In the genomic region with DNA sequence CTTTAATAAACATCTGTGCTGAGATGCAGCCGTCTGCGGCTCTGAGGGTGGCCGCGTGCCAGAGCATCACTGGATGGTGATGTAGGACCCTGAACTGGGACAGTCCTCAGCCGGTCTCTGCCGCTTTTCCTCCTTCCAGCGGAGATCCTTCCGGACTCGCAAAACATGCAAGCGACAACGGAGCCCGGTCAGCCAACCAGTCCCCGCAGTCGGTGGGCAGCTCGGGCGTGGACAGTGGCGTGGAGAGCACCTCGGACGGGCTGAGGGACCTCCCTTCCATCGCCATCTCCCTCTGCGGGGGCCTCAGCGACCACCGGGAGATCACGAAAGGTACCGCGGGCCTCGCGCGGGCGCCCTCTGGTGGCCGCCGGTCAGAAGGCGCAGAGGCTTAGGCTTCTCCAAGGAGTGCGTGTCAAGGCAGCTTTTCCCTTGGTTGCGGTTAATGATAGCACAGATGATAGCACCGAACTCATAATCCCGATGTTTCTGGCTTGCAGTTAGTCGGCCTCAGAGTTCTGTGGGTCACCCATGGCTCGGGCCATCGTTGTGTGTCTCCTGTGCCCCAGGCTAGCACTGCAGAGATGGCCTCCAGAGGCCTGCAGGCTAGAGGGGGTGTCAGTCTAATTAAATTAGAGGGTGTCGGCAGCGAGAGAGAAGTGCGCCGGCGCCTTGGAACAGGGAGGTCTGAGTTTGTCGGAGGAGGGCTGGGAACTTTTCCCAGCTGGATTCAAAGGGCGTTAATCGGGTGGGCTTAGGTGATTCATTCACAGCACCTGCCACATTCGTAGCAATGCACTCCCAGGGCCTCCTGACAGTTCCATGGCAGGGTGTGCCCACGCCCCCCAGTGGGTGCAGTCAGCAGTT, we compare ENCODE assay signal across 1 cellular context.
TF ChIP-seq lines count a peak whose summit lies in the region.

No MANE protein-coding gene starts in this region.

TF ChIP-seq in HepG2, 621 proteins besides CTCF, POLR2A, EP300 and RAD21 (continued from another document):
- TF ChIP-seq, protein P1, sequence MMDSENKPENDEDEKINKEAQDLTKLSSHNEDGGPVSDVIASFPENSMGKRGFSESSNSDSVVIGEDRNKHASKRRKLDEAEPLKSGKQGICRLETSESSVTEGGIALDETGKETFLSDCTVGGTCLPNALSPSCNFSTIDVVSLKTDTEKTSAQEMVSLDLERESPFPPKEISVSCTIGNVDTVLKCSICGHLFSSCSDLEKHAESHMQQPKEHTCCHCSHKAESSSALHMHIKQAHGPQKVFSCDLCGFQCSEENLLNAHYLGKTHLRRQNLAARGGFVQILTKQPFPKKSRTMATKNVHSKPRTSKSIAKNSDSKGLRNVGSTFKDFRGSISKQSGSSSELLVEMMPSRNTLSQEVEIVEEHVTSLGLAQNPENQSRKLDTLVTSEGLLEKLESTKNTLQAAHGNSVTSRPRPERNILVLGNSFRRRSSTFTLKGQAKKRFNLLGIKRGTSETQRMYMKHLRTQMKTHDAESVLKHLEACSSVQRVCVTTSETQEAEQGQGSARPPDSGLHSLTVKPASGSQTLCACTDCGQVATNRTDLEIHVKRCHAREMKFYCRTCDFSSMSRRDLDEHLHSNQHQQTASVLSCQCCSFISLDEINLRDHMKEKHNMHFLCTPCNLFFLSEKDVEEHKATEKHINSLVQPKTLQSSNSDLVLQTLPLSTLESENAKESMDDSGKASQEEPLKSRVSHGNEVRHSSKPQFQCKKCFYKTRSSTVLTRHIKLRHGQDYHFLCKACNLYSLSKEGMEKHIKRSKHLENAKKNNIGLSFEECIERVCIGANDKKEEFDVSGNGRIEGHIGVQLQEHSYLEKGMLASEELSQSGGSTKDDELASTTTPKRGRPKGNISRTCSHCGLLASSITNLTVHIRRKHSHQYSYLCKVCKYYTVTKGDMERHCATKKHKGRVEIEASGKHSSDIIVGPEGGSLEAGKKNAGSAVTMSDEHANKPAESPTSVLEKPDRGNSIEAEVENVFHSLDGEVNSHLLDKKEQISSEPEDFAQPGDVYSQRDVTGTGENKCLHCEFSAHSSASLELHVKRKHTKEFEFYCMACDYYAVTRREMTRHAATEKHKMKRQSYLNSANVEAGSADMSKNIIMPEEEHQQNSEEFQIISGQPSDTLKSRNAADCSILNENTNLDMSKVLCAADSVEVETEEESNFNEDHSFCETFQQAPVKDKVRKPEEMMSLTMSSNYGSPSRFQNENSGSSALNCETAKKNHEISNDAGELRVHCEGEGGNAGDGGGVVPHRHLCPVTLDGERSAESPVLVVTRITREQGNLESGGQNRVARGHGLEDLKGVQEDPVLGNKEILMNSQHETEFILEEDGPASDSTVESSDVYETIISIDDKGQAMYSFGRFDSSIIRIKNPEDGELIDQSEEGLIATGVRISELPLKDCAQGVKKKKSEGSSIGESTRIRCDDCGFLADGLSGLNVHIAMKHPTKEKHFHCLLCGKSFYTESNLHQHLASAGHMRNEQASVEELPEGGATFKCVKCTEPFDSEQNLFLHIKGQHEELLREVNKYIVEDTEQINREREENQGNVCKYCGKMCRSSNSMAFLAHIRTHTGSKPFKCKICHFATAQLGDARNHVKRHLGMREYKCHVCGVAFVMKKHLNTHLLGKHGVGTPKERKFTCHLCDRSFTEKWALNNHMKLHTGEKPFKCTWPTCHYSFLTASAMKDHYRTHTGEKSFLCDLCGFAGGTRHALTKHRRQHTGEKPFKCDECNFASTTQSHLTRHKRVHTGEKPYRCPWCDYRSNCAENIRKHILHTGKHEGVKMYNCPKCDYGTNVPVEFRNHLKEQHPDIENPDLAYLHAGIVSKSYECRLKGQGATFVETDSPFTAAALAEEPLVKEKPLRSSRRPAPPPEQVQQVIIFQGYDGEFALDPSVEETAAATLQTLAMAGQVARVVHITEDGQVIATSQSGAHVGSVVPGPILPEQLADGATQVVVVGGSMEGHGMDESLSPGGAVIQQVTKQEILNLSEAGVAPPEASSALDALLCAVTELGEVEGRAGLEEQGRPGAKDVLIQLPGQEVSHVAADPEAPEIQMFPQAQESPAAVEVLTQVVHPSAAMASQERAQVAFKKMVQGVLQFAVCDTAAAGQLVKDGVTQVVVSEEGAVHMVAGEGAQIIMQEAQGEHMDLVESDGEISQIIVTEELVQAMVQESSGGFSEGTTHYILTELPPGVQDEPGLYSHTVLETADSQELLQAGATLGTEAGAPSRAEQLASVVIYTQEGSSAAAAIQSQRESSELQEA (CRISPR knock-in tag; IDR thresholded peaks at IDR 0.05; ENCODE audit: not compliant biosample characterization): peak; percentile 29
- TF ChIP-seq, protein P2, sequence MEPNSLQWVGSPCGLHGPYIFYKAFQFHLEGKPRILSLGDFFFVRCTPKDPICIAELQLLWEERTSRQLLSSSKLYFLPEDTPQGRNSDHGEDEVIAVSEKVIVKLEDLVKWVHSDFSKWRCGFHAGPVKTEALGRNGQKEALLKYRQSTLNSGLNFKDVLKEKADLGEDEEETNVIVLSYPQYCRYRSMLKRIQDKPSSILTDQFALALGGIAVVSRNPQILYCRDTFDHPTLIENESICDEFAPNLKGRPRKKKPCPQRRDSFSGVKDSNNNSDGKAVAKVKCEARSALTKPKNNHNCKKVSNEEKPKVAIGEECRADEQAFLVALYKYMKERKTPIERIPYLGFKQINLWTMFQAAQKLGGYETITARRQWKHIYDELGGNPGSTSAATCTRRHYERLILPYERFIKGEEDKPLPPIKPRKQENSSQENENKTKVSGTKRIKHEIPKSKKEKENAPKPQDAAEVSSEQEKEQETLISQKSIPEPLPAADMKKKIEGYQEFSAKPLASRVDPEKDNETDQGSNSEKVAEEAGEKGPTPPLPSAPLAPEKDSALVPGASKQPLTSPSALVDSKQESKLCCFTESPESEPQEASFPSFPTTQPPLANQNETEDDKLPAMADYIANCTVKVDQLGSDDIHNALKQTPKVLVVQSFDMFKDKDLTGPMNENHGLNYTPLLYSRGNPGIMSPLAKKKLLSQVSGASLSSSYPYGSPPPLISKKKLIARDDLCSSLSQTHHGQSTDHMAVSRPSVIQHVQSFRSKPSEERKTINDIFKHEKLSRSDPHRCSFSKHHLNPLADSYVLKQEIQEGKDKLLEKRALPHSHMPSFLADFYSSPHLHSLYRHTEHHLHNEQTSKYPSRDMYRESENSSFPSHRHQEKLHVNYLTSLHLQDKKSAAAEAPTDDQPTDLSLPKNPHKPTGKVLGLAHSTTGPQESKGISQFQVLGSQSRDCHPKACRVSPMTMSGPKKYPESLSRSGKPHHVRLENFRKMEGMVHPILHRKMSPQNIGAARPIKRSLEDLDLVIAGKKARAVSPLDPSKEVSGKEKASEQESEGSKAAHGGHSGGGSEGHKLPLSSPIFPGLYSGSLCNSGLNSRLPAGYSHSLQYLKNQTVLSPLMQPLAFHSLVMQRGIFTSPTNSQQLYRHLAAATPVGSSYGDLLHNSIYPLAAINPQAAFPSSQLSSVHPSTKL (CRISPR knock-in tag; IDR thresholded peaks at IDR 0.05): no peak; the same call in 1 of the 2 replicates
- 0 out of 2 replicates have a peak, but pooled peaks have one; percentile 56 for TF ChIP-seq ZNF451 (CRISPR knock-in tag; IDR thresholded peaks at IDR 0.05)
